26 cellular contexts compared by ENCODE assay signal in the genomic region with DNA sequence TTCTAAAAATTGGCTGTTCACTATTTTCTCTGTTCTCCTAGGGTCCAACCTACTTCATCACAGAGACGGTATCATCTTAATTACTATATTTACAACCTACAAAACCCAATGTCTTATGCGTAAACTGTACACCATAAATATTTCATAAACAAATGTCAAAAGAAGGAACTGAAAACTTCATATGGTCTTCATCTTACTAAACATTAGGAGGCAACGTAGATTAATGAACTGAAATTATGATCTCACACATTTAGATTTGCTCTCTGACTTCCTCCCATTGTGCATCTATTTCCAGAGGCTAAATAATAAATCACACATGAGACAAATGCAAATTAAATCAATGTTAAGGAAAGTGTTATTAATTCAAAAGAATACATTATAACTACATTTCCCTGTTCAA.
"Had no signal": no experiment of that assay in that cellular context is flagged by ENCODE, and none has a peak within 500 bp of the region (broad histone marks: within the 10 kb centered on the region; RNA-seq: fewer than 3 reads in every experiment).

No MANE protein-coding gene starts in this region.

- H3K4me1 ChIP-seq: left ventricle myocardium inferior, pancreas, prostate gland, stomach, testis, thyroid gland, transverse colon, upper lobe of left lung, vagina had no signal

- ATAC-seq: mucosa of descending colon; naive thymus-derived CD4-positive, alpha-beta T cell; pancreas; right cardiac atrium; sciatic nerve; stimulated activated naive B cell treated with anti-CD40 and anti-IgM and Interleukin-4, amounts not matched to agents 10 μg/mL and 1 μg/mL and 100 μg/mL, for 72 hours; stimulated activated naive CD8-positive, alpha-beta T cell treated with anti-CD3 and anti-CD28 coated beads, Interleukin-15, Interleukin-2, amounts not matched to agents 100 U/mL and 50 U/mL, for 24 hours had no signal

- H3K27me3 ChIP-seq: pancreas, stomach, testis, thyroid gland, transverse colon, upper lobe of left lung, vagina had no signal

- H3K27ac ChIP-seq: left ventricle myocardium inferior, pancreas, prostate gland, skin epidermis, stomach, testis, thyroid gland, transverse colon, upper lobe of left lung, vagina had no signal

- H3K36me3 ChIP-seq: left ventricle myocardium inferior, pancreas, prostate gland, stomach, thyroid gland, transverse colon, upper lobe of left lung, vagina had no signal

- DNase-seq: islet precursor cell; left ventricle myocardium inferior; mesendoderm; mucosa of descending colon; naive thymus-derived CD4-positive, alpha-beta T cell; nucleus accumbens; pancreas; posterior cingulate gyrus; retina; right cardiac atrium; stimulated activated CD4-positive, alpha-beta T cell treated with anti-CD3 and anti-CD28 coated beads, Interleukin-12 subunit alpha, Interleukin-12 subunit beta, amount 100 ng/mL, for 4 hours; stimulated activated CD4-positive, alpha-beta T cell treated with anti-CD3 and anti-CD28 coated beads, Interleukin-15, amount 100 ng/mL, for 24 hours; stimulated activated CD4-positive, alpha-beta T cell treated with anti-CD3 and anti-CD28 coated beads, Interleukin-2, amount 100 ng/mL, for 24 hours; stimulated activated CD4-positive, alpha-beta T cell treated with anti-CD3 and anti-CD28 coated beads, Interleukin-4, amount 100 ng/mL, for 1 hour; stimulated activated naive B cell treated with anti-CD40 and anti-IgM and Interleukin-4, amounts not matched to agents 10 μg/mL and 1 μg/mL and 100 μg/mL, for 72 hours; stimulated activated naive CD8-positive, alpha-beta T cell treated with anti-CD3 and anti-CD28 coated beads, Interleukin-15, Interleukin-2, amounts not matched to agents 100 U/mL and 50 U/mL, for 24 hours; stomach; testis; thyroid gland; transverse colon; upper lobe of left lung had no signal

- H3K4me3 ChIP-seq: left ventricle myocardium inferior, lung, mucosa of descending colon, pancreas, prostate gland, skin epidermis, stomach, testis, thyroid gland, transverse colon, upper lobe of left lung, vagina had no signal

- H3K9me3 ChIP-seq: mucosa of descending colon, pancreas, prostate gland, stomach, testis, thyroid gland, transverse colon, upper lobe of left lung, vagina had no signal
